ENCODE assay signal across 21 cellular contexts in genomic region chr1:201652180-201652579, GRCh38.
DNase-seq lines count a peak whose midpoint lies in the region; ATAC-seq and TF ChIP-seq lines count a peak whose summit lies in the region.
"Had no signal": no experiment of that assay in that cellular context is flagged by ENCODE, and none has a peak within 500 bp of the region (broad histone marks: within the 10 kb centered on the region; RNA-seq: fewer than 3 reads in every experiment).

No MANE protein-coding gene starts in this region.

- no peaks in the 10 kb centered on the region for H3K4me1 Mint-ChIP-seq in T-helper 2 cell treated with Interferon-gamma antibody and Interleukin-4, amounts not matched to agents 5 μg/mL and 100 μg/mL, for 36 hours (ENCODE audit: low read depth)
- H3K4me1 Mint-ChIP-seq: activated naive CD8-positive, alpha-beta T cell treated with anti-CD3 and anti-CD28 coated beads, Interleukin-2, amount 10 ng/mL, durations not matched to agents 7 days and 5 days; natural killer cell had no signal

- peaks cover 94% of the 10 kb centered on the region for H3K79me2 ChIP-seq in GM23248 (ENCODE audit: insufficient read depth)
- H3K79me2 ChIP-seq in fibroblast of lung (ENCODE audit: control insufficient read depth, insufficient read depth, low read length), result peaks cover 96% of the 10 kb centered on the region
- H3K79me2 ChIP-seq in osteoblast (ENCODE audit: insufficient read depth, low read length), result peaks cover 87% of the 10 kb centered on the region

- H3K27ac Mint-ChIP-seq in T-helper 2 cell treated with Interferon-gamma antibody and Interleukin-4, amounts not matched to agents 5 μg/mL and 100 μg/mL, for 36 hours, result no peak overlapping the region
- H3K27ac Mint-ChIP-seq: activated CD4-positive, alpha-beta T cell treated with anti-CD3 and anti-CD28 coated beads, Interleukin-2, amount 10 ng/mL, durations not matched to agents 7 days and 5 days; activated naive CD8-positive, alpha-beta T cell treated with anti-CD3 and anti-CD28 coated beads, Interleukin-2, amount 10 ng/mL, durations not matched to agents 7 days and 5 days; activated T-helper 2 cell treated with anti-CD3 and anti-CD28 coated beads, Interferon-gamma antibody, Interleukin-2, Interleukin-4, amounts not matched to agents 10 μg/mL and 5 μg/mL and 100 μg/mL, durations not matched to agents 14 hours and 24 hours and 36 hours; natural killer cell; stimulated activated naive CD8-positive, alpha-beta T cell treated with anti-CD3 and anti-CD28 coated beads, Interleukin-15, Interleukin-2, amounts not matched to agents 100 ng/mL and 50 ng/mL, for 24 hours had no signal

- no peak for ATAC-seq in foreskin keratinocyte
- ATAC-seq: natural killer cell, psoas muscle had no signal

- H3K36me3 Mint-ChIP-seq in T-helper 2 cell treated with Interferon-gamma antibody and Interleukin-4, amounts not matched to agents 5 μg/mL and 100 μg/mL, for 36 hours (ENCODE audit: low read depth), result no peaks in the 10 kb centered on the region
- H3K36me3 Mint-ChIP-seq: activated naive CD8-positive, alpha-beta T cell treated with anti-CD3 and anti-CD28 coated beads, Interleukin-2, amount 10 ng/mL, durations not matched to agents 7 days and 5 days; natural killer cell had no signal

- no peaks in the 10 kb centered on the region; the same call in 1 of the 2 replicates for H3K36me3 ChIP-seq in GM23248 (ENCODE audit: low read depth)
- H3K36me3 ChIP-seq in fibroblast of lung (ENCODE audit: control insufficient read depth, insufficient read depth, low read length), result peaks cover 21% of the 10 kb centered on the region
- H3K36me3 ChIP-seq in osteoblast (ENCODE audit: insufficient read depth, low read length), result peaks cover 12% of the 10 kb centered on the region
- H3K36me3 ChIP-seq: BE2C, breast epithelium, tibial nerve had no signal

- H3K4me2 ChIP-seq in GM23248 (ENCODE audit: unreplicated experiment) (peak overlapping the region; percentile 98), fibroblast of lung (ENCODE audit: extremely low read depth, insufficient read depth, low read length) (peak overlapping the region; percentile 96), osteoblast (ENCODE audit: insufficient read depth, low read length) (peak overlapping the region; percentile 89)

- H3K27me3 ChIP-seq in GM23248 (replicated peaks; ENCODE audit: insufficient read depth), result no peaks in the 10 kb centered on the region
- no peaks in the 10 kb centered on the region for H3K27me3 ChIP-seq in fibroblast of lung (ENCODE audit: control insufficient read depth, insufficient read depth, low read length)
- no peaks in the 10 kb centered on the region for H3K27me3 ChIP-seq in osteoblast (ENCODE audit: insufficient read depth, low read length)
- H3K27me3 ChIP-seq in foreskin keratinocyte, result peaks cover 25% of the 10 kb centered on the region
- H3K27me3 ChIP-seq: breast epithelium, tibial nerve had no signal

- H3K9me3 ChIP-seq in GM23248 (ENCODE audit: low read depth) (no peaks in the 10 kb centered on the region), fibroblast of lung (ENCODE audit: control insufficient read depth, insufficient read depth, low read depth, low read length) (no peaks in the 10 kb centered on the region), osteoblast (ENCODE audit: low read depth, low read length) (no peaks in the 10 kb centered on the region)
- H3K9me3 ChIP-seq: BE2C, breast epithelium, psoas muscle, tibial nerve had no signal

- DNase-seq in GM23248, result no peak
- peak; percentile 67 for DNase-seq in NCI-H69 (lab: John Stamatoyannopoulos, UW)
- DNase-seq in fibroblast of lung (ENCODE audit: low read depth in 2 of 2), result no peak
- peak; percentile 50 for DNase-seq in osteoblast (ENCODE audit: insufficient read length, low spot score, missing footprints)
- DNase-seq in foreskin keratinocyte, result no peak
- no peak for DNase-seq in T-helper 2 cell treated with Interferon-gamma antibody and Interleukin-4, amounts not matched to agents 5 μg/mL and 100 μg/mL, for 36 hours (ENCODE audit: low spot score)
- DNase-seq in stimulated activated CD8-positive, alpha-beta memory T cell treated with anti-CD3 and anti-CD28 coated beads, Interleukin-4, amount 100 ng/mL, for 48 hours, result no peak
- DNase-seq: activated CD4-positive, alpha-beta T cell treated with anti-CD3 and anti-CD28 coated beads, Interleukin-2, amount 10 ng/mL, durations not matched to agents 7 days and 5 days; activated CD8-positive, alpha-beta memory T cell treated with anti-CD3 and anti-CD28 coated beads, Interleukin-2, amount 50 U/mL, for 4 hours; activated naive CD8-positive, alpha-beta T cell treated with anti-CD3 and anti-CD28 coated beads, Interleukin-2, amount 10 ng/mL, durations not matched to agents 7 days and 5 days; BE2C; cortex of kidney; natural killer cell; NCI-H1417; psoas muscle; SIG-M5 had no signal

- no peaks in the 10 kb centered on the region for H3K9me2 ChIP-seq in GM23248 (ENCODE audit: insufficient read depth)

- no peaks in the 10 kb centered on the region for H3K9me3 Mint-ChIP-seq in T-helper 2 cell treated with Interferon-gamma antibody and Interleukin-4, amounts not matched to agents 5 μg/mL and 100 μg/mL, for 36 hours
- H3K9me3 Mint-ChIP-seq: activated CD4-positive, alpha-beta T cell treated with anti-CD3 and anti-CD28 coated beads, Interleukin-2, amount 10 ng/mL, durations not matched to agents 7 days and 5 days; activated naive CD8-positive, alpha-beta T cell treated with anti-CD3 and anti-CD28 coated beads, Interleukin-2, amount 10 ng/mL, durations not matched to agents 7 days and 5 days; activated T-helper 2 cell treated with anti-CD3 and anti-CD28 coated beads, Interferon-gamma antibody, Interleukin-2, Interleukin-4, amounts not matched to agents 10 μg/mL and 5 μg/mL and 100 μg/mL, durations not matched to agents 14 hours and 24 hours and 36 hours; natural killer cell; stimulated activated naive CD8-positive, alpha-beta T cell treated with anti-CD3 and anti-CD28 coated beads, Interleukin-15, Interleukin-2, amounts not matched to agents 100 ng/mL and 50 ng/mL, for 24 hours had no signal

- peaks cover 37% of the 10 kb centered on the region for H3K27me3 Mint-ChIP-seq in T-helper 2 cell treated with Interferon-gamma antibody and Interleukin-4, amounts not matched to agents 5 μg/mL and 100 μg/mL, for 36 hours (ENCODE audit: low read depth)

- H3K27ac ChIP-seq in GM23248 (no peak overlapping the region), fibroblast of lung (ENCODE audit: insufficient read depth, low read length) (peak overlapping the region; percentile 83), osteoblast (ENCODE audit: low read depth, low read length) (peak overlapping the region; percentile 74), foreskin keratinocyte (no peak overlapping the region)
- H3K27ac ChIP-seq: breast epithelium, psoas muscle, skin epidermis, tibial nerve had no signal

- WGBS in GM23248 (ENCODE audit: low coverage in 1 of 2, low lambda C conversion rate in 2 of 2, missing lambda C conversion rate in 2 of 2), 2 experiments, result 77 to 88% methylated on average over 5 of the region's 5 CpGs

- H2AFZ ChIP-seq in GM23248, result no peak overlapping the region
- H2AFZ ChIP-seq in fibroblast of lung (ENCODE audit: low read length), result no peak overlapping the region
- no peak overlapping the region for H2AFZ ChIP-seq in osteoblast (ENCODE audit: low read length)

- H3F3A ChIP-seq in GM23248 (ENCODE audit: insufficient read depth), result peaks cover 43% of the 10 kb centered on the region

- H3K4me3 ChIP-seq in GM23248, result peak overlapping the region; percentile 78; the same call in 1 of the 2 replicates
- H3K4me3 ChIP-seq in fibroblast of lung (replicated peaks in 1 of 4; ENCODE audit: control extremely low read depth in 1 of 4, insufficient read depth in 1 of 4, low read depth in 3 of 4, low read length in 4 of 4), result peak overlapping the region; percentile 7 to 92 (median 78)
- no peak overlapping the region for H3K4me3 ChIP-seq in osteoblast (ENCODE audit: insufficient read depth, low read length)
- H3K4me3 ChIP-seq: breast epithelium, psoas muscle, skin epidermis, tibial nerve had no signal

- peaks cover 60% of the 10 kb centered on the region for H3K4me1 ChIP-seq in GM23248 (ENCODE audit: insufficient read depth)
- peaks cover 56% of the 10 kb centered on the region for H3K4me1 ChIP-seq in fibroblast of lung (ENCODE audit: control insufficient read depth, extremely low read depth, insufficient read depth, low read length)
- H3K4me1 ChIP-seq in osteoblast (ENCODE audit: insufficient read depth, low read length), result peaks cover 64% of the 10 kb centered on the region
- peaks cover 3% of the 10 kb centered on the region for H3K4me1 ChIP-seq in foreskin keratinocyte

- peaks cover 8% of the 10 kb centered on the region; the same call in 1 of the 2 replicates for H4K20me1 ChIP-seq in GM23248 (ENCODE audit: insufficient read depth)
- H4K20me1 ChIP-seq in fibroblast of lung (ENCODE audit: control insufficient read depth, extremely low read depth, insufficient read depth, low read length), result peaks cover 10% of the 10 kb centered on the region
- peaks cover 76% of the 10 kb centered on the region for H4K20me1 ChIP-seq in osteoblast (ENCODE audit: insufficient read depth, low read length)

- H3K9ac ChIP-seq in GM23248 (no peak overlapping the region), fibroblast of lung (ENCODE audit: insufficient read depth, low read length) (peak overlapping the region; percentile 96)

- no peak for TF ChIP-seq CTCF in fibroblast of lung (conservative IDR thresholded peaks at IDR 0.05 in 1 of 2, IDR thresholded peaks at IDR 0.05 in 1 of 2; ENCODE audit: low read depth in 1 of 2, low read length in 2 of 2)
- no peak for TF ChIP-seq CTCF in osteoblast (IDR thresholded peaks at IDR 0.05; ENCODE audit: extremely low read depth, low read depth, low read length)
- TF ChIP-seq CTCF in foreskin keratinocyte (conservative IDR thresholded peaks at IDR 0.05), result no peak

- no peak overlapping the region for H3K4me3 Mint-ChIP-seq in T-helper 2 cell treated with Interferon-gamma antibody and Interleukin-4, amounts not matched to agents 5 μg/mL and 100 μg/mL, for 36 hours
- H3K4me3 Mint-ChIP-seq: activated CD4-positive, alpha-beta T cell treated with anti-CD3 and anti-CD28 coated beads, Interleukin-2, amount 10 ng/mL, durations not matched to agents 7 days and 5 days; activated naive CD8-positive, alpha-beta T cell treated with anti-CD3 and anti-CD28 coated beads, Interleukin-2, amount 10 ng/mL, durations not matched to agents 7 days and 5 days; natural killer cell; stimulated activated naive CD8-positive, alpha-beta T cell treated with anti-CD3 and anti-CD28 coated beads, Interleukin-15, Interleukin-2, amounts not matched to agents 100 ng/mL and 50 ng/mL, for 24 hours had no signal

- in situ Hi-C loops in GM23248 (cut with MboI), result no loop called here

Comparison
In these comparisons a context has a peak if more than half of its experiments do, and no peak if none do; other contexts are left out.
1. DNase-seq: peak in NCI-H69 (single experiment) and osteoblast (single experiment); none in GM23248 (single experiment), fibroblast of lung (0 of 2), foreskin keratinocyte (0 of 2), T-helper 2 cell treated with Interferon-gamma antibody and Interleukin-4, amounts not matched to agents 5 μg/mL and 100 μg/mL, for 36 hours (single experiment) and stimulated activated CD8-positive, alpha-beta memory T cell treated with anti-CD3 and anti-CD28 coated beads, Interleukin-4, amount 100 ng/mL, for 48 hours (single experiment).
2. H3K27ac ChIP-seq: peak in fibroblast of lung (single experiment) and osteoblast (single experiment); none in GM23248 (single experiment) and foreskin keratinocyte (single experiment).
3. Peak in every context shown above with its lines, with median percentiles within 50 percentile points of each other: H3K4me2 ChIP-seq.